In genomic region chr6:36724514-36725385, GRCh38 we compare ENCODE assay signal across 8 cellular contexts. TPM values are rescaled to one million over a fixed set of nuclear protein-coding genes. Genes with fewer than 3 reads are reported as not detected.
A peak's percentile ranks its signal among the peaks of the same experiment; 100 is the strongest.
DNase-seq lines count a peak whose midpoint lies in the region; ATAC-seq, FAIRE-seq and TF ChIP-seq lines count a peak whose summit lies in the region.

No MANE protein-coding gene starts in this region.

- no peak overlapping the region for H3K4me2 ChIP-seq in PC-3 (ENCODE audit: low read length)

- no peaks in the 10 kb centered on the region for H3K9me3 Mint-ChIP-seq in activated naive CD8-positive, alpha-beta T cell treated with anti-CD3 and anti-CD28 coated beads, Interleukin-2, amount 50 U/mL, for 24 hours

- no peak overlapping the region for H3K27ac ChIP-seq in PC-3 (ENCODE audit: low read length)
- H3K27ac ChIP-seq in right cardiac atrium (ENCODE audit: low read length), result no peak overlapping the region

- H4K20me1 ChIP-seq in PC-3 (ENCODE audit: low read length), result no peaks in the 10 kb centered on the region

- no TSS peak for BruUV-seq in PC-3 (replicated peaks; lab: Mats Ljungman, UMichigan)

- H3F3A ChIP-seq in PC-3 (ENCODE audit: low read length, unreplicated experiment), result no peaks in the 10 kb centered on the region

- H3K27me3 ChIP-seq in PC-3 (ENCODE audit: low read length), result no peaks in the 10 kb centered on the region
- no peaks in the 10 kb centered on the region for H3K27me3 ChIP-seq in right cardiac atrium (ENCODE audit: control insufficient read depth, insufficient read depth)

- no peaks in the 10 kb centered on the region for H3K79me2 ChIP-seq in PC-3 (ENCODE audit: low read length)

- intact Hi-C loops in PC-3 (cut with micrococcal nuclease) (loop anchor here (10.0 kb wide), 1 partner anchor 110 kb away; no protein-coding TSS in a partner anchor), right cardiac atrium (cut with DNase I) (no loop called here)

- no peak for FAIRE-seq in D721Med (lab: Jason Lieb, UNC)

- H3K27ac Mint-ChIP-seq in activated naive CD8-positive, alpha-beta T cell treated with anti-CD3 and anti-CD28 coated beads, Interleukin-2, amount 50 U/mL, for 24 hours, result no peak overlapping the region

- no peaks in the 10 kb centered on the region for H3K36me3 Mint-ChIP-seq in activated naive CD8-positive, alpha-beta T cell treated with anti-CD3 and anti-CD28 coated beads, Interleukin-2, amount 50 U/mL, for 24 hours (ENCODE audit: low read depth)

- peaks cover 31% of the 10 kb centered on the region for H3K4me1 Mint-ChIP-seq in activated naive CD8-positive, alpha-beta T cell treated with anti-CD3 and anti-CD28 coated beads, Interleukin-2, amount 50 U/mL, for 24 hours

- DNase-seq in D721Med (ENCODE audit: insufficient read length, low spot score) (no peak), HT1080 (ENCODE audit: low read depth) (peak; percentile 55), PC-3 (peak; percentile 86), right cardiac atrium (peak; percentile 71 to 86 (median 78)), retina (no peak)
- peak; percentile 73 for DNase-seq in activated naive CD8-positive, alpha-beta T cell treated with anti-CD3 and anti-CD28 coated beads, Interleukin-2, amount 50 U/mL, for 24 hours
- DNase-seq in stimulated activated CD4-positive, alpha-beta T cell treated with anti-CD3 and anti-CD28 coated beads, Interleukin-12 subunit alpha, Interleukin-12 subunit beta, amount 100 ng/mL, for 4 hours, result peak; percentile 53

- no peaks in the 10 kb centered on the region for H3K27me3 Mint-ChIP-seq in activated naive CD8-positive, alpha-beta T cell treated with anti-CD3 and anti-CD28 coated beads, Interleukin-2, amount 50 U/mL, for 24 hours

- H3K9me2 ChIP-seq in PC-3 (replicated peaks; ENCODE audit: low read length), result no peaks in the 10 kb centered on the region

- ATAC-seq in PC-3 (peak; percentile 90), right cardiac atrium (peak in 1 of 2 donors; percentile 49), GM21390 (IDR thresholded peaks at IDR 0.05; ENCODE audit: unreplicated experiment) (no peak)
- peak; percentile 37 for ATAC-seq in activated naive CD8-positive, alpha-beta T cell treated with anti-CD3 and anti-CD28 coated beads, Interleukin-2, amount 50 U/mL, for 24 hours

- CTCF ChIA-PET in PC-3 (lab: Charles Lee), result interaction anchor here (0.5 to 1.7 kb wide), 3 partner anchors 34 to 1032 kb away, joined by 4 to 6 read pairs (median 6); no protein-coding TSS in a partner anchor

- H3K9me3 ChIP-seq in PC-3 (ENCODE audit: low read length) (no peaks in the 10 kb centered on the region), right cardiac atrium (ENCODE audit: control insufficient read depth, low read length) (no peaks in the 10 kb centered on the region)

- TF ChIP-seq CTCF in D721Med (IDR thresholded peaks at IDR 0.05; ENCODE audit: insufficient read depth, missing control alignments) (peak; percentile 49), PC-3 (conservative IDR thresholded peaks at IDR 0.05; ENCODE audit: low read depth, low read length) (peak; percentile 77)

- 51% methylated on average over 13 of the region's 13 CpGs for WGBS in right cardiac atrium

- no peak overlapping the region for H3K4me3 ChIP-seq in PC-3 (ENCODE audit: low read length)
- no peak overlapping the region for H3K4me3 ChIP-seq in right cardiac atrium (ENCODE audit: low read length)

- POLR2A ChIA-PET in PC-3 (lab: Charles Lee; ENCODE audit: unreplicated experiment), result no interaction called here

- no peak overlapping the region for H3K4me3 Mint-ChIP-seq in activated naive CD8-positive, alpha-beta T cell treated with anti-CD3 and anti-CD28 coated beads, Interleukin-2, amount 50 U/mL, for 24 hours

- no peaks in the 10 kb centered on the region for H3K36me3 ChIP-seq in PC-3 (ENCODE audit: low read depth, low read length)

- H3K4me1 ChIP-seq in PC-3 (ENCODE audit: insufficient read depth, low read length), result no peaks in the 10 kb centered on the region
- no peaks in the 10 kb centered on the region for H3K4me1 ChIP-seq in right cardiac atrium (ENCODE audit: control insufficient read depth, insufficient read depth, low read length)

- H2AFZ ChIP-seq in PC-3 (ENCODE audit: low read length), result no peak overlapping the region

- no peak overlapping the region for H3K9ac ChIP-seq in PC-3 (ENCODE audit: low read length)

RNA-seq across cellular contexts. Expression of gene RAB44, which starts 27.1 kb away (rescaled TPM):
- total RNA-seq in HT1080 (2014; rRNA removed; shearing (Covaris generic)), result not detected in 2 replicates
- polyA plus RNA-seq in HT1080 (2015; cell fraction: cytosol; rRNA removed), result not detected in 2 replicates
- 0.05 TPM in 1 of 2 replicates, not detected in the other for polyA plus RNA-seq in HT1080 (2015; cell fraction: nucleus; rRNA removed)
- total RNA-seq in PC-3 (2014; rRNA removed), result not detected in 2 replicates
- total RNA-seq in right cardiac atrium, result under 1 TPM in 2 of 4 donors, not detected in 2; 0.06 TPM
- not detected for polyA plus RNA-seq in right cardiac atrium

RNA-seq across cellular contexts. Expression of gene CDKN1A, which starts 46.2 kb away (rescaled TPM):
- 151 and 200 TPM in 2 replicates for total RNA-seq in HT1080 (2014; rRNA removed; shearing (Covaris generic))
- 375 and 395 TPM in 2 replicates for polyA plus RNA-seq in HT1080 (2015; cell fraction: cytosol; rRNA removed)
- 241 and 252 TPM in 2 replicates for polyA plus RNA-seq in HT1080 (2015; cell fraction: nucleus; rRNA removed)
- total RNA-seq in PC-3 (2014; rRNA removed) (79.5 and 91.5 TPM in 2 replicates), right cardiac atrium (10 to 100 TPM; 38.5 to 68.6 (median 52.9) TPM)
- 59.8 TPM for polyA plus RNA-seq in right cardiac atrium

Comparison
In these comparisons a context has a peak if more than half of its experiments do, and no peak if none do; other contexts are left out.
1. DNase-seq: peak in HT1080 (single experiment), PC-3 (single experiment), activated naive CD8-positive, alpha-beta T cell treated with anti-CD3 and anti-CD28 coated beads, Interleukin-2, amount 50 U/mL, for 24 hours (single experiment), right cardiac atrium (3 of 3) and stimulated activated CD4-positive, alpha-beta T cell treated with anti-CD3 and anti-CD28 coated beads, Interleukin-12 subunit alpha, Interleukin-12 subunit beta, amount 100 ng/mL, for 4 hours (single experiment); none in D721Med (single experiment) and retina (single experiment).